Comparison of ENCODE assay signal across 1 cellular context in the genomic region with DNA sequence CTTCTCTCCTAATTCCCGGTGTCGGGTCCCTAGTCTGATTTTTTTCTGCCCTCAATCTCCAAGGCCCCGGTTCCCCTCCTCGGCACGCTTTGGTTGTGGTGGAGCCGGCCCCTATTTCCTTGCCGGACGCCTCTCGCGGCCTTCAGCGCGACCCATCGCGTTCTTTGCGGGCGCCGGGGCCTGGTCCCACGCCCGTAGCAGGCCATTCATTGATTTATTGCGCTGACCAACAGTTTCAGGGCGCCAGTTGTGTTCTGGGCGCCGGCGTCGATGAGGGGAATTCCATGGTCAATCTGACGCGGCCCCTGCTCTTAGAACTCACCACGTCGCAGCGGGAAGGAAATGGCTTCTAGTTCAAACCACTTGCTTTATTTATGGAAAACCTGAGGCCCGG.
A peak's percentile ranks its signal among the peaks of the same experiment; 100 is the strongest.
TF ChIP-seq lines count a peak whose summit lies in the region.

No MANE protein-coding gene starts in this region.

TF ChIP-seq in K562, 482 proteins besides CTCF, POLR2A, EP300 and RAD21 (continued from another document and continues in another):
- TF ChIP-seq TGIF2 (CRISPR knock-in tag; IDR thresholded peaks at IDR 0.05) (no peak), TEAD1 (CRISPR knock-in tag; IDR thresholded peaks at IDR 0.05) (no peak), HDAC8 (tag; IDR thresholded peaks at IDR 0.05) (no peak), ZNF408 (CRISPR knock-in tag; IDR thresholded peaks at IDR 0.05; ENCODE audit: low read depth) (no peak), ZNF274 (IDR thresholded peaks at IDR 0.05; ENCODE audit: borderline replicate concordance, low read depth, low read length) (no peak), MCM7 (IDR thresholded peaks at IDR 0.05) (no peak), RCOR1 (IDR thresholded peaks at IDR 0.05; ENCODE audit: borderline replicate concordance in 1 of 2, low read depth in 2 of 2, low read length in 2 of 2) (no peak), NELFE (IDR thresholded peaks at IDR 0.05; ENCODE audit: insufficient read depth, insufficient read length) (no peak), PTTG1 (tag; IDR thresholded peaks at IDR 0.05; ENCODE audit: low read depth) (no peak), TEAD4 (IDR thresholded peaks at IDR 0.05; ENCODE audit: low read length) (no peak), TEAD4 (CRISPR knock-in tag; IDR thresholded peaks at IDR 0.05; ENCODE audit: borderline replicate concordance) (no peak), SRSF7 (optimal IDR thresholded peaks at IDR 0.05; ENCODE audit: low read depth, low read length) (no peak), ZNF197 (CRISPR knock-in tag; IDR thresholded peaks at IDR 0.05; ENCODE audit: low read depth) (no peak), XRCC4 (IDR thresholded peaks at IDR 0.05; ENCODE audit: extremely low read depth, insufficient read depth, insufficient read length) (no peak), NBN (IDR thresholded peaks at IDR 0.05; ENCODE audit: low read depth) (no peak), BRD4 (IDR thresholded peaks at IDR 0.05) (no peak; the same call in 1 of the 2 replicates), NCOA4 (IDR thresholded peaks at IDR 0.05; ENCODE audit: partially characterized antibody) (no peak), ZNF354B (CRISPR knock-in tag; IDR thresholded peaks at IDR 0.05) (no peak), ZBTB7A (IDR thresholded peaks at IDR 0.05; ENCODE audit: borderline replicate concordance, control insufficient read depth, low read depth, low read length) (no peak), ZBTB1 (CRISPR knock-in tag; IDR thresholded peaks at IDR 0.05; ENCODE audit: borderline replicate concordance, low read depth) (no peak), ELF4 (CRISPR knock-in tag; IDR thresholded peaks at IDR 0.05) (no peak), ZNF12 (CRISPR knock-in tag; IDR thresholded peaks at IDR 0.05) (no peak), POLR2B (IDR thresholded peaks at IDR 0.05; ENCODE audit: low read depth, partially characterized antibody) (no peak), ARID3B (CRISPR knock-in tag; IDR thresholded peaks at IDR 0.05; ENCODE audit: borderline replicate concordance) (no peak), ZNF507 (tag; conservative IDR thresholded peaks at IDR 0.05) (no peak), MNT (conservative IDR thresholded peaks at IDR 0.05) (peak in 1 of 2 experiments; percentile 21; a peak in 2 of 4 replicates), MEF2D (tag; conservative IDR thresholded peaks at IDR 0.05; ENCODE audit: low read depth) (no peak), KLF13 (tag; IDR thresholded peaks at IDR 0.05; ENCODE audit: borderline replicate concordance, low read depth) (no peak), ZFX (CRISPR knock-in tag; IDR thresholded peaks at IDR 0.05) (peak; percentile 52; the same call in 1 of the 2 replicates), CBFA2T3 (IDR thresholded peaks at IDR 0.05) (no peak), IRF1 (CRISPR knock-in tag; IDR thresholded peaks at IDR 0.05; ENCODE audit: borderline replicate concordance) (no peak), SP1 (CRISPR knock-in tag; IDR thresholded peaks at IDR 0.05) (no peak), OTX1 (CRISPR knock-in tag; IDR thresholded peaks at IDR 0.05) (no peak), ZNF436 (CRISPR knock-in tag; IDR thresholded peaks at IDR 0.05) (no peak)
- TF ChIP-seq, protein P1, sequence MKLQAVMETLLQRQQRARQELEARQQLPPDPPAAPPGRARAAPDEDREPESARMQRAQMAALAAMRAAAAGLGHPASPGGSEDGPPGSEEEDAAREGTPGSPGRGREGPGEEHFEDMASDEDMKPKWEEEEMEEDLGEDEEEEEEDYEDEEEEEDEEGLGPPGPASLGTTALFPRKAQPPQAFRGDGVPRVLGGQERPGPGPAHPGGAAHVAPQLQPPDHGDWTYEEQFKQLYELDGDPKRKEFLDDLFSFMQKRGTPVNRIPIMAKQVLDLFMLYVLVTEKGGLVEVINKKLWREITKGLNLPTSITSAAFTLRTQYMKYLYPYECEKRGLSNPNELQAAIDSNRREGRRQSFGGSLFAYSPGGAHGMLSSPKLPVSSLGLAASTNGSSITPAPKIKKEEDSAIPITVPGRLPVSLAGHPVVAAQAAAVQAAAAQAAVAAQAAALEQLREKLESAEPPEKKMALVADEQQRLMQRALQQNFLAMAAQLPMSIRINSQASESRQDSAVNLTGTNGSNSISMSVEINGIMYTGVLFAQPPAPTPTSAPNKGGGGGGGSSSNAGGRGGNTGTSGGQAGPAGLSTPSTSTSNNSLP (IDR thresholded peaks at IDR 0.05; ENCODE audit: borderline replicate concordance, low read depth, low read length), result no peak
- TF ChIP-seq, protein P2, sequence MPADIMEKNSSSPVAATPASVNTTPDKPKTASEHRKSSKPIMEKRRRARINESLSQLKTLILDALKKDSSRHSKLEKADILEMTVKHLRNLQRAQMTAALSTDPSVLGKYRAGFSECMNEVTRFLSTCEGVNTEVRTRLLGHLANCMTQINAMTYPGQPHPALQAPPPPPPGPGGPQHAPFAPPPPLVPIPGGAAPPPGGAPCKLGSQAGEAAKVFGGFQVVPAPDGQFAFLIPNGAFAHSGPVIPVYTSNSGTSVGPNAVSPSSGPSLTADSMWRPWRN (IDR thresholded peaks at IDR 0.05; ENCODE audit: low read depth), result no peak
- TF ChIP-seq, protein P3, sequence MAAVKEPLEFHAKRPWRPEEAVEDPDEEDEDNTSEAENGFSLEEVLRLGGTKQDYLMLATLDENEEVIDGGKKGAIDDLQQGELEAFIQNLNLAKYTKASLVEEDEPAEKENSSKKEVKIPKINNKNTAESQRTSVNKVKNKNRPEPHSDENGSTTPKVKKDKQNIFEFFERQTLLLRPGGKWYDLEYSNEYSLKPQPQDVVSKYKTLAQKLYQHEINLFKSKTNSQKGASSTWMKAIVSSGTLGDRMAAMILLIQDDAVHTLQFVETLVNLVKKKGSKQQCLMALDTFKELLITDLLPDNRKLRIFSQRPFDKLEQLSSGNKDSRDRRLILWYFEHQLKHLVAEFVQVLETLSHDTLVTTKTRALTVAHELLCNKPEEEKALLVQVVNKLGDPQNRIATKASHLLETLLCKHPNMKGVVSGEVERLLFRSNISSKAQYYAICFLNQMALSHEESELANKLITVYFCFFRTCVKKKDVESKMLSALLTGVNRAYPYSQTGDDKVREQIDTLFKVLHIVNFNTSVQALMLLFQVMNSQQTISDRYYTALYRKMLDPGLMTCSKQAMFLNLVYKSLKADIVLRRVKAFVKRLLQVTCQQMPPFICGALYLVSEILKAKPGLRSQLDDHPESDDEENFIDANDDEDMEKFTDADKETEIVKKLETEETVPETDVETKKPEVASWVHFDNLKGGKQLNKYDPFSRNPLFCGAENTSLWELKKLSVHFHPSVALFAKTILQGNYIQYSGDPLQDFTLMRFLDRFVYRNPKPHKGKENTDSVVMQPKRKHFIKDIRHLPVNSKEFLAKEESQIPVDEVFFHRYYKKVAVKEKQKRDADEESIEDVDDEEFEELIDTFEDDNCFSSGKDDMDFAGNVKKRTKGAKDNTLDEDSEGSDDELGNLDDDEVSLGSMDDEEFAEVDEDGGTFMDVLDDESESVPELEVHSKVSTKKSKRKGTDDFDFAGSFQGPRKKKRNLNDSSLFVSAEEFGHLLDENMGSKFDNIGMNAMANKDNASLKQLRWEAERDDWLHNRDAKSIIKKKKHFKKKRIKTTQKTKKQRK (IDR thresholded peaks at IDR 0.05; ENCODE audit: borderline replicate concordance, low read depth, low read length), result no peak
- TF ChIP-seq, protein P4, sequence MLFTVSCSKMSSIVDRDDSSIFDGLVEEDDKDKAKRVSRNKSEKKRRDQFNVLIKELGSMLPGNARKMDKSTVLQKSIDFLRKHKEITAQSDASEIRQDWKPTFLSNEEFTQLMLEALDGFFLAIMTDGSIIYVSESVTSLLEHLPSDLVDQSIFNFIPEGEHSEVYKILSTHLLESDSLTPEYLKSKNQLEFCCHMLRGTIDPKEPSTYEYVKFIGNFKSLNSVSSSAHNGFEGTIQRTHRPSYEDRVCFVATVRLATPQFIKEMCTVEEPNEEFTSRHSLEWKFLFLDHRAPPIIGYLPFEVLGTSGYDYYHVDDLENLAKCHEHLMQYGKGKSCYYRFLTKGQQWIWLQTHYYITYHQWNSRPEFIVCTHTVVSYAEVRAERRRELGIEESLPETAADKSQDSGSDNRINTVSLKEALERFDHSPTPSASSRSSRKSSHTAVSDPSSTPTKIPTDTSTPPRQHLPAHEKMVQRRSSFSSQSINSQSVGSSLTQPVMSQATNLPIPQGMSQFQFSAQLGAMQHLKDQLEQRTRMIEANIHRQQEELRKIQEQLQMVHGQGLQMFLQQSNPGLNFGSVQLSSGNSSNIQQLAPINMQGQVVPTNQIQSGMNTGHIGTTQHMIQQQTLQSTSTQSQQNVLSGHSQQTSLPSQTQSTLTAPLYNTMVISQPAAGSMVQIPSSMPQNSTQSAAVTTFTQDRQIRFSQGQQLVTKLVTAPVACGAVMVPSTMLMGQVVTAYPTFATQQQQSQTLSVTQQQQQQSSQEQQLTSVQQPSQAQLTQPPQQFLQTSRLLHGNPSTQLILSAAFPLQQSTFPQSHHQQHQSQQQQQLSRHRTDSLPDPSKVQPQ (CRISPR knock-in tag; IDR thresholded peaks at IDR 0.05; ENCODE audit: borderline replicate concordance), result no peak
- TF ChIP-seq, protein P5, sequence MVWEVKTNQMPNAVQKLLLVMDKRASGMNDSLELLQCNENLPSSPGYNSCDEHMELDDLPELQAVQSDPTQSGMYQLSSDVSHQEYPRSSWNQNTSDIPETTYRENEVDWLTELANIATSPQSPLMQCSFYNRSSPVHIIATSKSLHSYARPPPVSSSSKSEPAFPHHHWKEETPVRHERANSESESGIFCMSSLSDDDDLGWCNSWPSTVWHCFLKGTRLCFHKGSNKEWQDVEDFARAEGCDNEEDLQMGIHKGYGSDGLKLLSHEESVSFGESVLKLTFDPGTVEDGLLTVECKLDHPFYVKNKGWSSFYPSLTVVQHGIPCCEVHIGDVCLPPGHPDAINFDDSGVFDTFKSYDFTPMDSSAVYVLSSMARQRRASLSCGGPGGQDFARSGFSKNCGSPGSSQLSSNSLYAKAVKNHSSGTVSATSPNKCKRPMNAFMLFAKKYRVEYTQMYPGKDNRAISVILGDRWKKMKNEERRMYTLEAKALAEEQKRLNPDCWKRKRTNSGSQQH (CRISPR knock-in tag; IDR thresholded peaks at IDR 0.05), result no peak
- TF ChIP-seq, protein P6, sequence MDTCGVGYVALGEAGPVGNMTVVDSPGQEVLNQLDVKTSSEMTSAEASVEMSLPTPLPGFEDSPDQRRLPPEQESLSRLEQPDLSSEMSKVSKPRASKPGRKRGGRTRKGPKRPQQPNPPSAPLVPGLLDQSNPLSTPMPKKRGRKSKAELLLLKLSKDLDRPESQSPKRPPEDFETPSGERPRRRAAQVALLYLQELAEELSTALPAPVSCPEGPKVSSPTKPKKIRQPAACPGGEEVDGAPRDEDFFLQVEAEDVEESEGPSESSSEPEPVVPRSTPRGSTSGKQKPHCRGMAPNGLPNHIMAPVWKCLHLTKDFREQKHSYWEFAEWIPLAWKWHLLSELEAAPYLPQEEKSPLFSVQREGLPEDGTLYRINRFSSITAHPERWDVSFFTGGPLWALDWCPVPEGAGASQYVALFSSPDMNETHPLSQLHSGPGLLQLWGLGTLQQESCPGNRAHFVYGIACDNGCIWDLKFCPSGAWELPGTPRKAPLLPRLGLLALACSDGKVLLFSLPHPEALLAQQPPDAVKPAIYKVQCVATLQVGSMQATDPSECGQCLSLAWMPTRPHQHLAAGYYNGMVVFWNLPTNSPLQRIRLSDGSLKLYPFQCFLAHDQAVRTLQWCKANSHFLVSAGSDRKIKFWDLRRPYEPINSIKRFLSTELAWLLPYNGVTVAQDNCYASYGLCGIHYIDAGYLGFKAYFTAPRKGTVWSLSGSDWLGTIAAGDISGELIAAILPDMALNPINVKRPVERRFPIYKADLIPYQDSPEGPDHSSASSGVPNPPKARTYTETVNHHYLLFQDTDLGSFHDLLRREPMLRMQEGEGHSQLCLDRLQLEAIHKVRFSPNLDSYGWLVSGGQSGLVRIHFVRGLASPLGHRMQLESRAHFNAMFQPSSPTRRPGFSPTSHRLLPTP (IDR thresholded peaks at IDR 0.05; ENCODE audit: borderline replicate concordance, extremely low read depth, insufficient read length), result no peak
